2 cellular contexts compared by ENCODE assay signal in the genomic region with DNA sequence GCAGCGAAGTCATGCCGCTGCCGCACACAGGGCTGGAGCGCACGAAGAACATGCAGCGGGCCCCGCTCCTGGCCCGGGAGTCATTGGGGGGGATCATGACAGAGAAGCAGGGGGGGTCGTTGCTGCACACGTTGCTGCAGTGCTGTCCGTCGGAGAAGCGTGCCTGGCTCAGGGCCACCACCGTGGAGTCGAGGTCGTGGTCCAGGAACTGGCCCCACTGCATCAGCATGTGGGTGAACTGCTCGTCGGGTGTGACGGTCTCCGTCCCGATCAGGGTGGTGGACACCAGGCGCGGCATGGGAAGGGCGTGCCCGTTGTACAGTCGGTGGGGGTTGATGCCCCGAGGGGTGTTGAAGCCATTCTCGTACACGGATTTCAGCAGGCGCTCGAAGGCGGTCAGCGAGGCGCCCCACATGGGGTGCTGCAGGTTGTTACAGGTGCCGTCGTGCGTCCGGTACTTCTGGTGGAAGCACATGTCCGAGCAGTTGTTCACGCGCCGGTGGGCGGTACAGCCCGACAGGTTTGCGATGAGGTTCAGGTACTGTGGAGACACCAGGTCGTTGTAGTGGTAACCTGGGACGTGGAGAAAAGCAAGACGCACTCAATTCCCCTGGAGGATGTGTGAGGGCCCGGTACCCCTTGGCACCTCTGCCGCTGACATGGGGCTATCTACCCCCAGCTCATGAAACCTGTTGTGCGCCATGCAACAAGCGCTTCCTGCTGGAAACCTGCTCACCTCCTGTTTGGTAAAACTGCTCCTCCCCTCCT.
TF ChIP-seq lines count a peak whose summit lies in the region.

No MANE protein-coding gene starts in this region.

TF ChIP-seq in IMR-90, 13 proteins besides CTCF, POLR2A, EP300 and RAD21:
- TF ChIP-seq MAFK (IDR thresholded peaks at IDR 0.05; ENCODE audit: low read depth, low read length) (no peak), SMC3 (IDR thresholded peaks at IDR 0.05; ENCODE audit: low read depth, low read length) (no peak), NFE2L2 (IDR thresholded peaks at IDR 0.05; ENCODE audit: low read depth, low read length) (no peak), MAZ (IDR thresholded peaks at IDR 0.05; ENCODE audit: borderline replicate concordance, low read depth, low read length) (no peak), MXI1 (IDR thresholded peaks at IDR 0.05; ENCODE audit: borderline replicate concordance, low read depth, low read length) (no peak), RFX5 (IDR thresholded peaks at IDR 0.05; ENCODE audit: low read depth, low read length) (no peak), BHLHE40 (IDR thresholded peaks at IDR 0.05; ENCODE audit: low read depth, low read length) (no peak), FOS (IDR thresholded peaks at IDR 0.05; ENCODE audit: low read depth, low read length) (no peak), CEBPB (IDR thresholded peaks at IDR 0.05; ENCODE audit: low read depth, low read length) (no peak), RCOR1 (IDR thresholded peaks at IDR 0.05; ENCODE audit: insufficient replicate concordance, low read length) (no peak), CHD1 (IDR thresholded peaks at IDR 0.05; ENCODE audit: low read depth, low read length) (no peak)
- TF ChIP-seq, protein P1, sequence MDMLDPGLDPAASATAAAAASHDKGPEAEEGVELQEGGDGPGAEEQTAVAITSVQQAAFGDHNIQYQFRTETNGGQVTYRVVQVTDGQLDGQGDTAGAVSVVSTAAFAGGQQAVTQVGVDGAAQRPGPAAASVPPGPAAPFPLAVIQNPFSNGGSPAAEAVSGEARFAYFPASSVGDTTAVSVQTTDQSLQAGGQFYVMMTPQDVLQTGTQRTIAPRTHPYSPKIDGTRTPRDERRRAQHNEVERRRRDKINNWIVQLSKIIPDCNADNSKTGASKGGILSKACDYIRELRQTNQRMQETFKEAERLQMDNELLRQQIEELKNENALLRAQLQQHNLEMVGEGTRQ (IDR thresholded peaks at IDR 0.05; ENCODE audit: low read depth, low read length), result no peak
- TF ChIP-seq, protein P2, sequence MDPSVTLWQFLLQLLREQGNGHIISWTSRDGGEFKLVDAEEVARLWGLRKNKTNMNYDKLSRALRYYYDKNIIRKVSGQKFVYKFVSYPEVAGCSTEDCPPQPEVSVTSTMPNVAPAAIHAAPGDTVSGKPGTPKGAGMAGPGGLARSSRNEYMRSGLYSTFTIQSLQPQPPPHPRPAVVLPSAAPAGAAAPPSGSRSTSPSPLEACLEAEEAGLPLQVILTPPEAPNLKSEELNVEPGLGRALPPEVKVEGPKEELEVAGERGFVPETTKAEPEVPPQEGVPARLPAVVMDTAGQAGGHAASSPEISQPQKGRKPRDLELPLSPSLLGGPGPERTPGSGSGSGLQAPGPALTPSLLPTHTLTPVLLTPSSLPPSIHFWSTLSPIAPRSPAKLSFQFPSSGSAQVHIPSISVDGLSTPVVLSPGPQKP (IDR thresholded peaks at IDR 0.05; ENCODE audit: borderline replicate concordance, low read depth, low read length), result no peak
TF ChIP-seq in IMR-90: peak in this region for 0.

TF ChIP-seq in WTC11, 78 proteins besides CTCF, POLR2A, EP300 and RAD21:
- TF ChIP-seq ZNF671 (CRISPR knock-in tag; IDR thresholded peaks at IDR 0.05) (no peak), SP1 (CRISPR knock-in tag; conservative IDR thresholded peaks at IDR 0.05) (no peak), CREM (CRISPR knock-in tag; IDR thresholded peaks at IDR 0.05) (no peak), CBFB (CRISPR knock-in tag; IDR thresholded peaks at IDR 0.05; ENCODE audit: low read depth) (no peak), MXD4 (CRISPR knock-in tag; IDR thresholded peaks at IDR 0.05; ENCODE audit: borderline replicate concordance) (no peak), OVOL2 (CRISPR knock-in tag; IDR thresholded peaks at IDR 0.05; ENCODE audit: borderline replicate concordance) (no peak), NFE2L1 (CRISPR knock-in tag; IDR thresholded peaks at IDR 0.05) (no peak), FOXJ3 (CRISPR knock-in tag; IDR thresholded peaks at IDR 0.05; ENCODE audit: borderline replicate concordance) (no peak), NR1H2 (CRISPR knock-in tag; IDR thresholded peaks at IDR 0.05) (no peak), ZBTB21 (CRISPR knock-in tag; IDR thresholded peaks at IDR 0.05; ENCODE audit: borderline replicate concordance) (no peak), ATF1 (CRISPR knock-in tag; IDR thresholded peaks at IDR 0.05) (no peak), NR3C1 (CRISPR knock-in tag; conservative IDR thresholded peaks at IDR 0.05; ENCODE audit: low read depth) (no peak)
- TF ChIP-seq, protein P3, sequence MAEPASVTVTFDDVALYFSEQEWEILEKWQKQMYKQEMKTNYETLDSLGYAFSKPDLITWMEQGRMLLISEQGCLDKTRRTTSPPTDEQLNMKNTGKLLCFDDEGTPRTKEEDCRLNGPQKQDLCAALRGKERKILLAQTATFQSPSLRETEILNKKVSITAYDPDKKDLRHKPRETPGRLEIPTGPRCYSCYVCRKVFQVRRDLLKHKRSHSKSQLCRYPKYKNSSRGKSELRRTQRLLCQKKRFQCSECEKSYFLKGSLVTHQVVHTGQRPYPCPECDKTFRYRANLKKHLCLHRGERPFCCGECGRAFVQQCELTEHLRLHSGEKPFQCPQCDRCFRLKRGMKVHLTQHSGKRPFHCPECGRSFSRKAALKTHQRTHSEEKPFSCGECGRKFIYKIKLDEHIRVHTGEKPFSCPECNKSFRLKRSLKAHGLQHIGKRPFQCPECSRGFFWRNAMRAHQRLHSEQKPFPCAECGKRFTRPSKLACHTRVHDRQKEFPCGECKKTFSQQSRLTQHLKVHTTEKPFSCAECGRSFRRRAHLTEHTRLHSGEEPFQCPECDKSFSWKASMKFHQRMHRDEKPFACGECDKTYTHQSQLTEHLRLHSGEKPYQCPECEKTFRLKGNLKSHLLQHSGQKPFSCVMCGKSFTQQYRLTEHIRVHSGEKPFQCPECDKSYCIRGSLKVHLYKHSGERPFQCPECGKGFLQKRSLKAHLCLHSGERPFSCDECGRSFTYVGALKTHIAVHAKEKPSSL (CRISPR knock-in tag; conservative IDR thresholded peaks at IDR 0.05), result no peak
- TF ChIP-seq, protein P4, sequence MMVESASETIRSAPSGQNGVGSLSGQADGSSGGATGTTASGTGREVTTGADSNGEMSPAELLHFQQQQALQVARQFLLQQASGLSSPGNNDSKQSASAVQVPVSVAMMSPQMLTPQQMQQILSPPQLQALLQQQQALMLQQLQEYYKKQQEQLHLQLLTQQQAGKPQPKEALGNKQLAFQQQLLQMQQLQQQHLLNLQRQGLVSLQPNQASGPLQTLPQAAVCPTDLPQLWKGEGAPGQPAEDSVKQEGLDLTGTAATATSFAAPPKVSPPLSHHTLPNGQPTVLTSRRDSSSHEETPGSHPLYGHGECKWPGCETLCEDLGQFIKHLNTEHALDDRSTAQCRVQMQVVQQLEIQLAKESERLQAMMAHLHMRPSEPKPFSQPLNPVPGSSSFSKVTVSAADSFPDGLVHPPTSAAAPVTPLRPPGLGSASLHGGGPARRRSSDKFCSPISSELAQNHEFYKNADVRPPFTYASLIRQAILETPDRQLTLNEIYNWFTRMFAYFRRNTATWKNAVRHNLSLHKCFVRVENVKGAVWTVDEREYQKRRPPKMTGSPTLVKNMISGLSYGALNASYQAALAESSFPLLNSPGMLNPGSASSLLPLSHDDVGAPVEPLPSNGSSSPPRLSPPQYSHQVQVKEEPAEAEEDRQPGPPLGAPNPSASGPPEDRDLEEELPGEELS (CRISPR knock-in tag; IDR thresholded peaks at IDR 0.05), result no peak
- TF ChIP-seq, protein P5, sequence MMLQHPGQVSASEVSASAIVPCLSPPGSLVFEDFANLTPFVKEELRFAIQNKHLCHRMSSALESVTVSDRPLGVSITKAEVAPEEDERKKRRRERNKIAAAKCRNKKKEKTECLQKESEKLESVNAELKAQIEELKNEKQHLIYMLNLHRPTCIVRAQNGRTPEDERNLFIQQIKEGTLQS (CRISPR knock-in tag; conservative IDR thresholded peaks at IDR 0.05), result no peak
- TF ChIP-seq, protein P6, sequence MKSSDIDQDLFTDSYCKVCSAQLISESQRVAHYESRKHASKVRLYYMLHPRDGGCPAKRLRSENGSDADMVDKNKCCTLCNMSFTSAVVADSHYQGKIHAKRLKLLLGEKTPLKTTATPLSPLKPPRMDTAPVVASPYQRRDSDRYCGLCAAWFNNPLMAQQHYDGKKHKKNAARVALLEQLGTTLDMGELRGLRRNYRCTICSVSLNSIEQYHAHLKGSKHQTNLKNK (CRISPR knock-in tag; IDR thresholded peaks at IDR 0.05), result no peak
- TF ChIP-seq, protein P7, sequence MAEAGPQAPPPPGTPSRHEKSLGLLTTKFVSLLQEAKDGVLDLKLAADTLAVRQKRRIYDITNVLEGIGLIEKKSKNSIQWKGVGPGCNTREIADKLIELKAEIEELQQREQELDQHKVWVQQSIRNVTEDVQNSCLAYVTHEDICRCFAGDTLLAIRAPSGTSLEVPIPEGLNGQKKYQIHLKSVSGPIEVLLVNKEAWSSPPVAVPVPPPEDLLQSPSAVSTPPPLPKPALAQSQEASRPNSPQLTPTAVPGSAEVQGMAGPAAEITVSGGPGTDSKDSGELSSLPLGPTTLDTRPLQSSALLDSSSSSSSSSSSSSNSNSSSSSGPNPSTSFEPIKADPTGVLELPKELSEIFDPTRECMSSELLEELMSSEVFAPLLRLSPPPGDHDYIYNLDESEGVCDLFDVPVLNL (CRISPR knock-in tag; IDR thresholded peaks at IDR 0.05; ENCODE audit: borderline replicate concordance, low read depth), result no peak
